ENCODE assay signal across 21 cellular contexts in the genomic region with DNA sequence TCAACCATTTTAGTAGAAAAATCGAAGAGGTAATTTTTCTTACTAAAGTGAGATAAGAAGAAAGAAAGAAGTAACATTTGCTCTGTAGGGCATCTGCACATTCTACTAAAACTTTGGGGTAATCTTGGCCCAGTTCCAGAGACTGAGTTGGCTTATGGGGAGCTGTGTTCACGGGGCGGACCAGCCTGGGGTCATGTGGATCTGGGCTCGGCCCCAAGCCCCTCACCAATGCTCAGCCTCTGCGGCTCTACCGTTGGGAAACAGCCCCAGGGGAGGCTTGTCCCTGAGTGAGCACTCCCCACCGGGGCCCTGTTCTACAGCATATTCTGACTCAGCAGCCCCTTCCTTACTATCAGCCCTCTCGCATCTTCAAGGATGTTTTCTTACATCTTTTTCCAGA.
A peak's percentile ranks its signal among the peaks of the same experiment; 100 is the strongest.
DNase-seq lines count a peak whose midpoint lies in the region; ATAC-seq, FAIRE-seq and TF ChIP-seq lines count a peak whose summit lies in the region.
"Had no signal": no experiment of that assay in that cellular context is flagged by ENCODE, and none has a peak within 500 bp of the region (broad histone marks: within the 10 kb centered on the region; RNA-seq: fewer than 3 reads in every experiment).

No MANE protein-coding gene starts in this region.

- DNase-seq in activated T-cell treated with anti-CD3 and anti-CD28 coated beads, Interleukin-2, amount 50 U/mL, for 1 hour = peak; percentile 7
- no peak for DNase-seq in activated T-cell treated with anti-CD3 and anti-CD28 coated beads, Interleukin-2, amount 50 U/mL, for 48 hours
- DNase-seq in K562 (ENCODE audit: extremely low read depth in 1 of 4, low spot score in 3 of 4) = no peak
- peak; percentile 19 to 49 for DNase-seq in left lung
- DNase-seq in inferior parietal cortex (ENCODE audit: extremely low spot score) = no peak
- no peak for DNase-seq in activated CD4-positive, alpha-beta T cell treated with anti-CD3 and anti-CD28 coated beads, Interleukin-2, amount 50 U/mL, for 48 hours
- DNase-seq in activated CD4-positive, alpha-beta T cell treated with anti-CD3 and anti-CD28 coated beads for 36 hours = no peak
- DNase-seq: 8988T; CD4-positive, alpha-beta memory T cell; DMS153; DMS79; GDM1; HCEC 1CT; IMR-90 had no signal

- TF ChIP-seq EP300 in K562 (IDR thresholded peaks at IDR 0.05; ENCODE audit: low read length) = no peak

- TF ChIP-seq CTCF in K562 (IDR thresholded peaks at IDR 0.05 in 2 of 3, conservative IDR thresholded peaks at IDR 0.05 in 1 of 3; ENCODE audit: insufficient read depth in 2 of 3, low read depth in 1 of 3, low read length in 3 of 3) (no peak), left lung (IDR thresholded peaks at IDR 0.05) (no peak)

- H3K27ac Mint-ChIP-seq in activated CD4-positive, alpha-beta T cell treated with anti-CD3 and anti-CD28 coated beads for 36 hours = no peak overlapping the region
- H3K27ac Mint-ChIP-seq: B cell, GM23338 had no signal

- no peak overlapping the region for H3K4me3 Mint-ChIP-seq in activated CD4-positive, alpha-beta T cell treated with anti-CD3 and anti-CD28 coated beads for 36 hours
- H3K4me3 Mint-ChIP-seq: B cell, GM23338 had no signal

- H3K9ac ChIP-seq in BLaER1 (no peak overlapping the region), K562 (ENCODE audit: insufficient read depth in 1 of 2, low read depth in 2 of 2, low read length in 2 of 2) (no peak overlapping the region; a peak in 1 of 4 replicates)

- peaks cover 18% of the 10 kb centered on the region for H3K4me1 Mint-ChIP-seq in activated CD4-positive, alpha-beta T cell treated with anti-CD3 and anti-CD28 coated beads for 36 hours
- H3K4me1 Mint-ChIP-seq: B cell, GM23338 had no signal

- H2AFZ ChIP-seq in K562 (ENCODE audit: low read depth, low read length) = no peak overlapping the region
- H2AFZ ChIP-seq: GM23338 had no signal

- H3K9me3 ChIP-seq in BLaER1 = peaks cover 5% of the 10 kb centered on the region; the same call in 1 of the 2 replicates
- no peaks in the 10 kb centered on the region for H3K9me3 ChIP-seq in K562 (replicated peaks; ENCODE audit: control insufficient read depth, insufficient read depth, low read depth, low read length)
- no peaks in the 10 kb centered on the region for H3K9me3 ChIP-seq in left lung

- H3K27me3 ChIP-seq in BLaER1 (no peaks in the 10 kb centered on the region), K562 (ENCODE audit: control insufficient read depth in 2 of 2, insufficient read depth in 2 of 2, low read length in 2 of 2) (peaks cover 6 to 52% of the 10 kb centered on the region in 2 experiments), left lung (no peaks in the 10 kb centered on the region)

- H3K4me3 ChIP-seq in BLaER1 = no peak overlapping the region
- H3K4me3 ChIP-seq in K562 = no peak overlapping the region
- H3K4me3 ChIP-seq in left lung = no peak overlapping the region
- H3K4me3 ChIP-seq: GM23338 had no signal

- H3K27ac ChIP-seq in BLaER1 (peak overlapping the region; percentile 78; the same call in 1 of the 2 replicates), K562 (ENCODE audit: extremely low read depth, low read depth, low read length) (no peak overlapping the region), left lung (no peak overlapping the region)
- H3K27ac ChIP-seq: C4-2B had no signal

- no peaks in the 10 kb centered on the region for H3K9me3 Mint-ChIP-seq in activated CD4-positive, alpha-beta T cell treated with anti-CD3 and anti-CD28 coated beads for 36 hours (ENCODE audit: low read depth)
- H3K9me3 Mint-ChIP-seq: CD4-positive, alpha-beta memory T cell had no signal

- intact Hi-C loops in K562 (cut with micrococcal nuclease) (no loop called here), left lung (cut with DNase I) (no loop called here)
- intact Hi-C loops in activated CD4-positive, alpha-beta T cell treated with anti-CD3 and anti-CD28 coated beads for 36 hours (cut with DNase I, micrococcal nuclease) = no loop called here

- H3K27me3 Mint-ChIP-seq in activated CD4-positive, alpha-beta T cell treated with anti-CD3 and anti-CD28 coated beads for 36 hours = no peaks in the 10 kb centered on the region
- H3K27me3 Mint-ChIP-seq: B cell; CD4-positive, alpha-beta memory T cell had no signal

- no peak for FAIRE-seq in K562 (lab: Jason Lieb, UNC)
- FAIRE-seq: GM12892, H54, HTR-8/SVneo had no signal

- TF ChIP-seq RAD21 in K562 (CRISPR knock-in tag; conservative IDR thresholded peaks at IDR 0.05 in 1 of 2, IDR thresholded peaks at IDR 0.05 in 1 of 2) = no peak

- no peaks in the 10 kb centered on the region for H3K79me2 ChIP-seq in K562 (ENCODE audit: control insufficient read depth, insufficient read depth, low read length)

- in situ Hi-C loops in K562 (cut with MboI) = no loop called here

- H3K9me1 ChIP-seq in K562 (ENCODE audit: control insufficient read depth, insufficient read depth, low read length) = no peaks in the 10 kb centered on the region

- peak overlapping the region; percentile 62 for H3K4me2 ChIP-seq in BLaER1
- H3K4me2 ChIP-seq in K562 (ENCODE audit: insufficient read depth, low read length) = no peak overlapping the region
- H3K4me2 ChIP-seq: GM23338 had no signal

- TF ChIP-seq POLR2A in K562 (conservative IDR thresholded peaks at IDR 0.05) = no peak

- H4K20me1 ChIP-seq in BLaER1 = no peaks in the 10 kb centered on the region
- H4K20me1 ChIP-seq in K562 (replicated peaks; ENCODE audit: control insufficient read depth, insufficient read depth, low read length) = no peaks in the 10 kb centered on the region

- H3K4me1 ChIP-seq in BLaER1 = peaks cover 20% of the 10 kb centered on the region
- H3K4me1 ChIP-seq in K562 (replicated peaks in 1 of 2; ENCODE audit: control insufficient read depth in 2 of 2, insufficient read depth in 2 of 2, low read length in 2 of 2) = peaks cover 0 to 7% of the 10 kb centered on the region in 2 experiments; a peak in 2 of 5 replicates
- no peaks in the 10 kb centered on the region for H3K4me1 ChIP-seq in left lung

- POLR2A ChIA-PET in K562 (lab: Yijun Ruan, JAX) = interaction anchor here (0.6 kb wide), 1 partner anchor 1460 kb away, joined by 4 read pairs; no protein-coding TSS in a partner anchor
- POLR2A ChIA-PET in activated CD4-positive, alpha-beta T cell treated with anti-CD3 and anti-CD28 coated beads for 36 hours (lab: Charles Lee) = no interaction called here

- no TSS peak for BruUV-seq in K562 (replicated peaks; lab: Mats Ljungman, UMichigan)

- 3% methylated on average over 8 of the region's 8 CpGs for WGBS in K562 (ENCODE audit: insufficient coverage, low coverage, missing lambda C conversion rate)

- H3K36me3 Mint-ChIP-seq in activated CD4-positive, alpha-beta T cell treated with anti-CD3 and anti-CD28 coated beads for 36 hours (ENCODE audit: low read depth) = no peaks in the 10 kb centered on the region

- ATAC-seq in K562 (peak; percentile 35; the same call in 1 of the 3 replicates), left lung (no peak)
- ATAC-seq in activated CD4-positive, alpha-beta T cell treated with anti-CD3 and anti-CD28 coated beads for 36 hours = no peak
- ATAC-seq: GM23338 had no signal

- H3K36me3 ChIP-seq in BLaER1 (peaks cover 18% of the 10 kb centered on the region), K562 (ENCODE audit: control insufficient read depth, insufficient read depth, low read length) (no peaks in the 10 kb centered on the region), left lung (no peaks in the 10 kb centered on the region)

- CTCF ChIA-PET in K562 (lab: Yijun Ruan, JAX; ENCODE audit: low intra/inter-chr PET ratio) = no interaction called here
- CTCF ChIA-PET in activated CD4-positive, alpha-beta T cell treated with anti-CD3 and anti-CD28 coated beads for 36 hours (lab: Charles Lee) = interaction anchor here (0.6 to 1.4 kb wide), 2 partner anchors 24 to 51 kb away, joined by 3 to 5 read pairs; no protein-coding TSS in a partner anchor

TF ChIP-seq in K562, 482 proteins besides CTCF, POLR2A, EP300 and RAD21:
- TF ChIP-seq SIN3B (IDR thresholded peaks at IDR 0.05; ENCODE audit: low read depth) (no peak), ZFP1 (CRISPR knock-in tag; IDR thresholded peaks at IDR 0.05) (no peak), NFIC (IDR thresholded peaks at IDR 0.05) (peak; percentile 63)

Comparison
In these comparisons a context has a peak if more than half of its experiments do, and no peak if none do; other contexts are left out.
1. DNase-seq: peak in activated T-cell treated with anti-CD3 and anti-CD28 coated beads, Interleukin-2, amount 50 U/mL, for 1 hour (single experiment) and left lung (2 of 2); none in activated T-cell treated with anti-CD3 and anti-CD28 coated beads, Interleukin-2, amount 50 U/mL, for 48 hours (0 of 2), K562 (0 of 4), inferior parietal cortex (single experiment), activated CD4-positive, alpha-beta T cell treated with anti-CD3 and anti-CD28 coated beads, Interleukin-2, amount 50 U/mL, for 48 hours (0 of 2) and activated CD4-positive, alpha-beta T cell treated with anti-CD3 and anti-CD28 coated beads for 36 hours (single experiment).